In the genomic region with DNA sequence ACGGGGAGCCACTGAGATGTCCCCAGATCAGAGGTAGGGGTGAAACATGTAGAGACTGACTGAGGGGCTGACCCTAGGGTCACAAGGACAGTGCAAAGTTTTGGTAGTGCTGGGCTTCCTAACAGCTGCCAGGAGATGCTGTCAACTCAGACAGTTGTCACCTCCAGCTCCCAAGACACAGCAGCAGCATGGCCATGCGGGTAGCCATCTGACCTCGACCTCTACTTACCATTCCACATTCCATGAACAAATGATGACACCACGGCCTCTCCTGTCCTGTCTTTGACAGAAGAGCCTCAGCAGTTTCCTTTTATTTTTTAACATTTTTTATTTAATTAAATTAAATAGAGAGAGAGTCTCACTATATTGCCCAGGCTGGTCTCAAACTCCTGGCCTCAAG, we compare ENCODE assay signal across 23 cellular contexts.
"Had no signal": no experiment of that assay in that cellular context is flagged by ENCODE, and none has a peak within 500 bp of the region (broad histone marks: within the 10 kb centered on the region; RNA-seq: fewer than 3 reads in every experiment).

No MANE protein-coding gene starts in this region.

- H3K4me3 ChIP-seq: MG63, PC-9, Peyer's patch, SJCRH30 had no signal

- DNase-seq: IMR-90; Karpas-422; KG1; MG63; NCI-H1092; NCI-H1105 treated with DMSO at 0.1 percent for 48 hours; NCI-H1436; NCI-H187; NCI-H2029; NCI-H2081 treated with DMSO at 0.1 percent for 48 hours; NCI-H2171; NCI-H226; NCI-H446; NCI-H510A; NCI-H524 treated with DMSO at 0.1 percent for 48 hours; NCI-H69; NCI-H774; NK-92 treated with Interleukin-12 subunit alpha and Interleukin-12 subunit beta, amount 100 ng/mL, for 24 hours; PC-9; Peyer's patch; SHP77 treated with DMSO at 0.1 percent for 48 hours; SJCRH30 had no signal

- FAIRE-seq: HepG2 had no signal

- H3K36me3 ChIP-seq: MG63, Peyer's patch, SJCRH30 had no signal

- H3K4me2 ChIP-seq: PC-9 had no signal

- H3K9me3 ChIP-seq: MG63, Peyer's patch, SJCRH30 had no signal

- H2AFZ ChIP-seq: PC-9 had no signal

- H3K27me3 ChIP-seq: MG63, Peyer's patch, SJCRH30 had no signal

- H3K27ac ChIP-seq: PC-9, Peyer's patch, SJCRH30 had no signal

- H3K4me1 ChIP-seq: Peyer's patch had no signal
